In genomic region chr1:97632075-97632474, GRCh38 we compare ENCODE assay signal across 11 cellular contexts.
DNase-seq lines count a peak whose midpoint lies in the region; ATAC-seq and TF ChIP-seq lines count a peak whose summit lies in the region.
"Had no signal": no experiment of that assay in that cellular context is flagged by ENCODE, and none has a peak within 500 bp of the region (broad histone marks: within the 10 kb centered on the region; RNA-seq: fewer than 3 reads in every experiment).

No MANE protein-coding gene starts in this region.

- H3K27me3 Mint-ChIP-seq in MCF 10A (ENCODE audit: insufficient read depth, unreplicated experiment) (no peaks in the 10 kb centered on the region), CD14-positive monocyte (ENCODE audit: low read depth in 3 of 3) (no peaks in the 10 kb centered on the region)

- H3K9me3 Mint-ChIP-seq in MCF 10A (ENCODE audit: unreplicated experiment) (no peaks in the 10 kb centered on the region), CD14-positive monocyte (peaks cover 0 to 3% (median 0%) of the 10 kb centered on the region in 7 donors)

- no peak for TF ChIP-seq CTCF in MCF 10A (IDR thresholded peaks at IDR 0.05; ENCODE audit: unreplicated experiment)
- no peak for TF ChIP-seq CTCF in breast epithelium (IDR thresholded peaks at IDR 0.05)
- TF ChIP-seq CTCF in CD14-positive monocyte (IDR thresholded peaks at IDR 0.05) = no peak

- no peaks in the 10 kb centered on the region for H3K4me1 ChIP-seq in breast epithelium

- DNase-seq in MCF 10A (ENCODE audit: unreplicated experiment) (peak; percentile 17), breast epithelium (ENCODE audit: low spot score in 2 of 2) (no peak), NCI-H82 (lab: John Stamatoyannopoulos, UW) (peak; percentile 94), CD1c-positive myeloid dendritic cell (ENCODE audit: extremely low spot score) (no peak), CD14-positive monocyte (ENCODE audit: low spot score) (no peak), DMS79 (lab: John Stamatoyannopoulos, UW) (no peak)
- no peak for DNase-seq in activated T-cell treated with anti-CD3 and anti-CD28 coated beads, Interleukin-2, amount 50 U/mL, for 1 hour
- DNase-seq: upper lobe of right lung had no signal

- TF ChIP-seq POLR2A in breast epithelium (IDR thresholded peaks at IDR 0.05) = no peak

- H3K27ac ChIP-seq in breast epithelium = no peak overlapping the region
- H3K27ac ChIP-seq: A549, right atrium auricular region, upper lobe of right lung had no signal

- no peaks in the 10 kb centered on the region for H3K27me3 ChIP-seq in breast epithelium
- H3K27me3 ChIP-seq: right atrium auricular region, upper lobe of right lung had no signal

- intact Hi-C loops in MCF 10A (cut with micrococcal nuclease) (no loop called here), breast epithelium (cut with DNase I; ENCODE audit: low total_unique reads) (no loop called here), CD14-positive monocyte (cut with micrococcal nuclease) (no loop called here)

- no peaks in the 10 kb centered on the region for H3K9me3 ChIP-seq in breast epithelium
- H3K9me3 ChIP-seq: A549, right atrium auricular region, upper lobe of right lung had no signal

- no peaks in the 10 kb centered on the region for H3K36me3 Mint-ChIP-seq in MCF 10A (ENCODE audit: insufficient read depth, unreplicated experiment)
- peaks cover 39 to 44% of the 10 kb centered on the region in 2 donors for H3K36me3 Mint-ChIP-seq in CD14-positive monocyte

- no peak overlapping the region for H3K4me3 ChIP-seq in breast epithelium
- H3K4me3 ChIP-seq: A549, right atrium auricular region, upper lobe of right lung had no signal

- BruUV-seq in MCF 10A (replicated peaks; lab: Mats Ljungman, UMichigan) = no TSS peak

- H3K27ac Mint-ChIP-seq in MCF 10A (ENCODE audit: low read depth, unreplicated experiment) (peak overlapping the region; percentile 23), CD14-positive monocyte (no peak overlapping the region)

- peak; percentile 93 for ATAC-seq in esophagus mucosa
- ATAC-seq: A549, upper lobe of right lung had no signal

- H3K4me1 Mint-ChIP-seq in MCF 10A (ENCODE audit: insufficient read depth, unreplicated experiment) = peaks cover 4% of the 10 kb centered on the region
- H3K4me1 Mint-ChIP-seq in CD14-positive monocyte = no peaks in the 10 kb centered on the region

- H3K4me3 Mint-ChIP-seq in MCF 10A (ENCODE audit: unreplicated experiment) (no peak overlapping the region), CD14-positive monocyte (no peak overlapping the region)

- POLR2A ChIA-PET in MCF 10A (lab: Yijun Ruan, JAX) = interaction anchor here (1.1 kb wide), 1 partner anchor 25 kb away, joined by 4 read pairs; no protein-coding TSS in a partner anchor

- no peaks in the 10 kb centered on the region for H3K36me3 ChIP-seq in breast epithelium
- H3K36me3 ChIP-seq: right atrium auricular region, upper lobe of right lung had no signal

- CTCF ChIA-PET in MCF 10A (lab: Yijun Ruan, JAX) = no interaction called here

Comparison
In these comparisons a context has a peak if more than half of its experiments do, and no peak if none do; other contexts are left out.
1. DNase-seq: peak in MCF 10A (single experiment) and NCI-H82 (single experiment); none in breast epithelium (0 of 2), CD1c-positive myeloid dendritic cell (single experiment), activated T-cell treated with anti-CD3 and anti-CD28 coated beads, Interleukin-2, amount 50 U/mL, for 1 hour (single experiment), CD14-positive monocyte (single experiment) and DMS79 (single experiment).